1 cellular context compared by ENCODE assay signal in the genomic region with DNA sequence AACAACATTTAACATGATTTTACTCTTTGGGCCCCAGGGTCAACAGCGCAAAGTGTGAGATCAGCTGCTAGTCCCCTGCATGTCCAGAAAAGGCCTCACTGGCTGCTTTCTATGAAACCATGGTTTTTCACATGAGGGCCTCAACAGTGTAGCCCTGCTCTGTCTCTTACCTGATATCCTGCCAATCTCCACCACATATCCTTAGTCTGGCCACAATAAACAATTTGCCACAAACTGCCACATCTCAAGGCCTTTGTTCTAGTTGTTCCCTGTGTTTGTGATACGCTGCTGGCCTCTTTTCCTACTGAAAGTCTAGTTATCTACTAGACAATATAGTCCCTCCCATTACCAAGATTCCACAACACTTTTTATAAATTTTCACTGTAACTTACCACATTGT.
TF ChIP-seq lines count a peak whose summit lies in the region.

No MANE protein-coding gene starts in this region.

TF ChIP-seq in GM12878, 131 proteins besides CTCF, POLR2A, EP300 and RAD21:
- TF ChIP-seq RUNX3 (IDR thresholded peaks at IDR 0.05; ENCODE audit: low read length), result peak; percentile 43; the same call in 1 of the 2 replicates
- no peak for TF ChIP-seq ZNF207 (IDR thresholded peaks at IDR 0.05; ENCODE audit: borderline replicate concordance)
